Comparison of ENCODE assay signal across 9 cellular contexts in the genomic region with DNA sequence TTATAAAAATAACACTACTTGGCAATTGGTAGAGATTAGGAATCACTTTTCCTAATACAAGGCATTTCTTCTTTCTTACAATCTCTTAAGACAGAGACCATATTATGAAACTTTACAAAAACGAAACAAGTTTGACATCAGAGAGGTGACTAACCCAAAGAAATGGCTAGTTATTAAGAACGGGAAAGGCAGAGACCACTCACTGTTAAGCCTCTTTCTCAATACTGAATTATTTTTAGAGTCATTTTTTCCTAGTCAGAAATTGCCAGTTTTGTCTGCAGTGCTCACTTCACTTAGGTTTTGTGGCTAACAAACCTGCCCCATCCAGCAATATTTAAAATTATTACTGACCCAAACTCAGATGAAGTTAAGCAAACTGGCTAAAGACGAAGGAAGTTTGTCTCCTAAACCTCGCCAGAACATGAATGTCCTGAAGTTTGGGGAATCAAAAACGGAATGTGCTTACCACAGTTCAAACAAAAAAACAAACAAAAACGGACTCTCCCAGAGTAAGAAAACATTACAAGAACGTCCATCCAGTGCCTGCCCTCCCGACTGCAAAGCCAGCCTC. TPM values are rescaled to one million over a fixed set of nuclear protein-coding genes. Genes with fewer than 3 reads are reported as not detected.
DNase-seq lines count a peak whose midpoint lies in the region; ATAC-seq, FAIRE-seq and TF ChIP-seq lines count a peak whose summit lies in the region.
"Had no signal": no experiment of that assay in that cellular context is flagged by ENCODE, and none has a peak within 500 bp of the region (broad histone marks: within the 10 kb centered on the region; RNA-seq: fewer than 3 reads in every experiment).

No MANE protein-coding gene starts in this region.

- peaks cover 14% of the 10 kb centered on the region for H3K27me3 Mint-ChIP-seq in brain

- H2AFZ ChIP-seq in HepG2 (ENCODE audit: low read length): peak overlapping the region; percentile 73

- peak; percentile 23 for ATAC-seq in HG02571 (IDR thresholded peaks at IDR 0.05; ENCODE audit: unreplicated experiment)
- ATAC-seq in HepG2: no peak

- peaks cover 56% of the 10 kb centered on the region for H3K4me1 Mint-ChIP-seq in brain

- H3K4me2 ChIP-seq in HepG2 (ENCODE audit: low read depth, low read length): peak overlapping the region; percentile 88

- POLR2A ChIA-PET in HepG2 (lab: Yijun Ruan, JAX): interaction anchor here (1.0 to 1.7 kb wide), 4 partner anchors 12 to 1915 kb away, joined by 3 to 12 read pairs (median 4); partner anchors contain the start of gene IDH1

- no peak for TF ChIP-seq CTCF in brain (conservative IDR thresholded peaks at IDR 0.05)
- no peak for TF ChIP-seq CTCF in HepG2 (CRISPR knock-in tag; IDR thresholded peaks at IDR 0.05)
- no peak for TF ChIP-seq CTCF in testis (IDR thresholded peaks at IDR 0.05)

- H3K9me3 ChIP-seq in HepG2 (ENCODE audit: low read length) (no peaks in the 10 kb centered on the region), testis (no peaks in the 10 kb centered on the region)

- peak overlapping the region; percentile 82 for H3K9ac ChIP-seq in HepG2 (ENCODE audit: insufficient read depth, low read depth, low read length)

- peak overlapping the region; percentile 95 to 99 (median 98) for H3K4me3 Mint-ChIP-seq in brain

- peak overlapping the region; percentile 94 to 99 (median 97) for H3K4me3 ChIP-seq in HepG2 (replicated peaks in 1 of 3; ENCODE audit: insufficient read depth in 1 of 3, low read depth in 2 of 3, low read length in 3 of 3)
- H3K4me3 ChIP-seq in testis: peak overlapping the region; percentile 95 to 96

- in situ Hi-C loops in HepG2 (cut with HindIII; ENCODE audit: extremely low pct_ligation_motif_present, low pct_unique_long_range_greater_than_20kb): no loop called here

- H3K27me3 ChIP-seq in HepG2 (ENCODE audit: control insufficient read depth in 1 of 2, insufficient read depth in 2 of 2, low read length in 2 of 2) (no peaks in the 10 kb centered on the region; a peak in 2 of 5 replicates), testis (no peaks in the 10 kb centered on the region)

- H3K36me3 ChIP-seq in HepG2 (replicated peaks in 1 of 2; ENCODE audit: control insufficient read depth in 1 of 2, insufficient read depth in 2 of 2, low read length in 2 of 2) (no peaks in the 10 kb centered on the region), testis (ENCODE audit: low read depth, missing control alignments) (no peaks in the 10 kb centered on the region)

- no peaks in the 10 kb centered on the region for H3K36me3 Mint-ChIP-seq in brain

- WGBS in HepG2 (ENCODE audit: low lambda C conversion rate): under 1% methylated on average over 8 of the region's 8 CpGs
- WGBS in testis, 2 donors: 0% methylated on average over 8 of the region's 8 CpGs

- no TSS peak for BruUV-seq in HepG2 (replicated peaks; lab: Mats Ljungman, UMichigan)

- peak; percentile 27 for DNase-seq in DMS53 (lab: John Stamatoyannopoulos, UW)
- no peak for DNase-seq in DMS53 treated with DMSO at 0.1 percent for 48 hours (lab: John Stamatoyannopoulos, UW; ENCODE audit: unreplicated experiment)
- peak; percentile 39 for DNase-seq in NCI-H2227 treated with DMSO at 0.1 percent for 48 hours (lab: John Stamatoyannopoulos, UW)
- peak; percentile 13 for DNase-seq in HepG2 (ENCODE audit: low spot score)
- no peak for DNase-seq in testis
- DNase-seq in putamen (ENCODE audit: low spot score): no peak

- H3K27ac ChIP-seq in HepG2 (ENCODE audit: extremely low read length, insufficient read depth, low read length) (peak overlapping the region; percentile 97), testis (peak overlapping the region; percentile 100)

- no peak for TF ChIP-seq RAD21 in HepG2 (CRISPR knock-in tag; IDR thresholded peaks at IDR 0.05)

- CTCF ChIA-PET in HepG2 (lab: Yijun Ruan, JAX; ENCODE audit: low intra/inter-chr PET ratio, low total read pairs): no interaction called here

- no peak for TF ChIP-seq EP300 in HepG2 (IDR thresholded peaks at IDR 0.05; ENCODE audit: low read depth in 2 of 2, low read length in 2 of 2)
- TF ChIP-seq EP300 in HepG2 (CRISPR knock-in tag; IDR thresholded peaks at IDR 0.05; ENCODE audit: borderline replicate concordance): no peak

- intact Hi-C loops in HepG2 (cut with micrococcal nuclease; ENCODE audit: unreplicated experiment) (loop anchor here (1.0 to 5.0 kb wide), 3 partner anchors 58 to 1803 kb away; partner anchors contain the start of gene RPE), testis (cut with DNase I; ENCODE audit: low total_unique reads) (no loop called here)

- no peak for TF ChIP-seq POLR2A in HepG2 (IDR thresholded peaks at IDR 0.05; ENCODE audit: insufficient read depth in 1 of 2, low read depth in 2 of 2, low read length in 2 of 2)
- TF ChIP-seq POLR2A in testis (IDR thresholded peaks at IDR 0.05): no peak

- H3K27ac Mint-ChIP-seq in brain: peak overlapping the region; percentile 97 to 100 (median 99)

- FAIRE-seq in HepG2 (lab: Jason Lieb, UNC): no peak

- H3K79me2 ChIP-seq in HepG2 (ENCODE audit: insufficient read depth, low read length): peaks cover 25% of the 10 kb centered on the region

- H3K4me1 ChIP-seq in HepG2 (ENCODE audit: insufficient read depth, low read length): peaks cover 25% of the 10 kb centered on the region
- H3K4me1 ChIP-seq in testis: peaks cover 29% of the 10 kb centered on the region

- peaks cover 0 to 4% (median 0%) of the 10 kb centered on the region in 5 experiments for H3K9me3 Mint-ChIP-seq in brain

- H4K20me1 ChIP-seq in HepG2 (ENCODE audit: insufficient read depth, low read length): no peaks in the 10 kb centered on the region

RNA-seq across cellular contexts. Expression of gene KANSL1L, which starts 1.3 kb away (rescaled TPM):
- polyA plus RNA-seq in brain (ENCODE audit: insufficient read depth, low read depth, low replicate concordance) (5.7 TPM), HepG2 (2011; rRNA removed) (4.8 and 5.4 TPM in 2 replicates), testis (ENCODE audit: insufficient read depth, low read depth, low replicate concordance) (39.7 TPM)
- total RNA-seq in HepG2 (2016; rRNA removed; fragmentation: Illumina TruSeq; extraction: Trizol) (9.8 and 10.3 TPM in 2 replicates), testis (10 to 100 TPM; 53.0 to 80.4 TPM)
- total RNA-seq in HepG2 (2016; cell fraction: cytosol; rRNA removed; fragmentation: Illumina TruSeq; extraction: Trizol; ENCODE audit: low read depth): 35.1 and 38.9 TPM in 2 replicates
- total RNA-seq in HepG2 (2016; cell fraction: insoluble cytoplasmic fraction; rRNA removed; fragmentation: Illumina TruSeq; extraction: Trizol): 8.9 and 10.1 TPM in 2 replicates
- total RNA-seq in HepG2 (2016; cell fraction: membrane; rRNA removed; fragmentation: Illumina TruSeq; extraction: Trizol): 23.3 and 30.6 TPM in 2 replicates
- total RNA-seq in HepG2 (2016; cell fraction: nucleus; rRNA removed; fragmentation: Illumina TruSeq; extraction: Trizol): 16.6 and 16.9 TPM in 2 replicates
- 2.0 and 2.5 TPM in 2 replicates for polyA plus RNA-seq in HepG2 (2011; cell fraction: cytosol; rRNA removed)
- 5.7 and 6.3 TPM in 2 replicates for polyA plus RNA-seq in HepG2 (2011; cell fraction: nucleus; rRNA removed)
- polyA plus RNA-seq in HepG2 (2012): 4.7 and 4.9 TPM in 2 replicates
- polyA plus RNA-seq in HepG2 (2016; cell fraction: cytosol; fragmentation: Illumina TruSeq; extraction: Trizol; ENCODE audit: low read depth): 0.44 and 0.53 TPM in 2 replicates
- 4.5 and 5.3 TPM in 2 replicates for polyA plus RNA-seq in HepG2 (2016; cell fraction: insoluble cytoplasmic fraction; fragmentation: Illumina TruSeq; extraction: Trizol; ENCODE audit: low read depth)
- polyA plus RNA-seq in HepG2 (2016; cell fraction: membrane; fragmentation: Illumina TruSeq; extraction: Trizol; ENCODE audit: low read depth): 1.1 and 1.2 TPM in 2 replicates
- 8.8 and 11.2 TPM in 2 replicates for polyA plus RNA-seq in HepG2 (2016; cell fraction: nucleus; fragmentation: Illumina TruSeq; extraction: Trizol; ENCODE audit: insufficient read depth, low read depth)
- 3.5 and 5.5 TPM in 2 replicates for polyA minus RNA-seq in HepG2 (2011; rRNA and poly(A)+ RNA removed; ENCODE audit: low replicate concordance)
- 7.0 and 8.4 TPM in 2 replicates for polyA minus RNA-seq in HepG2 (2011; cell fraction: cytosol; rRNA and poly(A)+ RNA removed)
- 34.2 and 38.8 TPM in 2 replicates for polyA minus RNA-seq in HepG2 (2011; cell fraction: nucleus; rRNA and poly(A)+ RNA removed)

RNA-seq across cellular contexts. Expression of gene ACADL, which starts 55.3 kb away (rescaled TPM):
- polyA plus RNA-seq in brain (ENCODE audit: insufficient read depth, low read depth, low replicate concordance) (0.81 TPM), HepG2 (2011; rRNA removed) (not detected in 2 replicates), testis (ENCODE audit: insufficient read depth, low read depth, low replicate concordance) (4.5 TPM)
- total RNA-seq in HepG2 (2016; rRNA removed; fragmentation: Illumina TruSeq; extraction: Trizol) (not detected in 2 replicates), testis (10 to 100 TPM; 18.1 to 18.5 TPM)
- not detected in 2 replicates for total RNA-seq in HepG2 (2016; cell fraction: cytosol; rRNA removed; fragmentation: Illumina TruSeq; extraction: Trizol; ENCODE audit: low read depth)
- total RNA-seq in HepG2 (2016; cell fraction: insoluble cytoplasmic fraction; rRNA removed; fragmentation: Illumina TruSeq; extraction: Trizol): not detected in 2 replicates
- not detected in 2 replicates for total RNA-seq in HepG2 (2016; cell fraction: membrane; rRNA removed; fragmentation: Illumina TruSeq; extraction: Trizol)
- 0.22 TPM in 1 of 2 replicates, not detected in the other for total RNA-seq in HepG2 (2016; cell fraction: nucleus; rRNA removed; fragmentation: Illumina TruSeq; extraction: Trizol)
- polyA plus RNA-seq in HepG2 (2011; cell fraction: cytosol; rRNA removed): not detected in 2 replicates
- not detected in 2 replicates for polyA plus RNA-seq in HepG2 (2011; cell fraction: nucleus; rRNA removed)
- not detected in 2 replicates for polyA plus RNA-seq in HepG2 (2012)
- polyA plus RNA-seq in HepG2 (2016; cell fraction: cytosol; fragmentation: Illumina TruSeq; extraction: Trizol; ENCODE audit: low read depth): not detected in 2 replicates
- polyA plus RNA-seq in HepG2 (2016; cell fraction: insoluble cytoplasmic fraction; fragmentation: Illumina TruSeq; extraction: Trizol; ENCODE audit: low read depth): not detected in 2 replicates
- not detected in 2 replicates for polyA plus RNA-seq in HepG2 (2016; cell fraction: membrane; fragmentation: Illumina TruSeq; extraction: Trizol; ENCODE audit: low read depth)
- polyA plus RNA-seq in HepG2 (2016; cell fraction: nucleus; fragmentation: Illumina TruSeq; extraction: Trizol; ENCODE audit: insufficient read depth, low read depth): not detected in 2 replicates
- polyA minus RNA-seq in HepG2 (2011; rRNA and poly(A)+ RNA removed; ENCODE audit: low replicate concordance): not detected in 2 replicates
- polyA minus RNA-seq in HepG2 (2011; cell fraction: cytosol; rRNA and poly(A)+ RNA removed): not detected in 2 replicates
- not detected in 2 replicates for polyA minus RNA-seq in HepG2 (2011; cell fraction: nucleus; rRNA and poly(A)+ RNA removed)
- total RNA-seq: pulmonary artery endothelial cell had no signal

Comparison
In these comparisons a context has a peak if more than half of its experiments do, and no peak if none do; other contexts are left out.
1. DNase-seq: peak in DMS53 (single experiment), NCI-H2227 treated with DMSO at 0.1 percent for 48 hours (single experiment) and HepG2 (single experiment); none in DMS53 treated with DMSO at 0.1 percent for 48 hours (single experiment), testis (single experiment) and putamen (single experiment).